28 cellular contexts compared by ENCODE assay signal in genomic region chr2:16619576-16620245, GRCh38.
"Had no signal": no experiment of that assay in that cellular context is flagged by ENCODE, and none has a peak within 500 bp of the region (broad histone marks: within the 10 kb centered on the region; RNA-seq: fewer than 3 reads in every experiment).

No MANE protein-coding gene starts in this region.

- H3K27ac Mint-ChIP-seq: activated CD4-positive, alpha-beta memory T cell treated with anti-CD3 and anti-CD28 coated beads for 36 hours; activated CD4-positive, alpha-beta T cell treated with anti-CD3 and anti-CD28 coated beads, Interleukin-2, amount 10 ng/mL, durations not matched to agents 7 days and 5 days; activated naive CD8-positive, alpha-beta T cell treated with anti-CD3 and anti-CD28 coated beads, Interleukin-2, amount 10 ng/mL, durations not matched to agents 7 days and 5 days; T-helper 17 cell had no signal

- ATAC-seq: activated T-cell treated with anti-CD3 and anti-CD28 coated beads, Interleukin-2, amount 50 U/mL, for 4 hours; T-helper 17 cell had no signal

- H3K36me3 Mint-ChIP-seq: activated CD4-positive, alpha-beta memory T cell treated with anti-CD3 and anti-CD28 coated beads for 36 hours had no signal

- H3K27me3 Mint-ChIP-seq: activated CD4-positive, alpha-beta T cell treated with anti-CD3 and anti-CD28 coated beads, Interleukin-2, amount 10 ng/mL, durations not matched to agents 7 days and 5 days had no signal

- H3K27ac ChIP-seq: adrenal gland, RWPE1, SJSA1, VCaP had no signal

- H3K27me3 ChIP-seq: adrenal gland, Peyer's patch, SJSA1 had no signal

- H3K36me3 ChIP-seq: Peyer's patch, SJSA1 had no signal

- H3K9me3 Mint-ChIP-seq: activated CD4-positive, alpha-beta memory T cell treated with anti-CD3 and anti-CD28 coated beads for 36 hours; activated CD4-positive, alpha-beta T cell treated with anti-CD3 and anti-CD28 coated beads, Interleukin-2, amount 10 ng/mL, durations not matched to agents 7 days and 5 days; activated naive CD8-positive, alpha-beta T cell treated with anti-CD3 and anti-CD28 coated beads, Interleukin-2, amount 10 ng/mL, durations not matched to agents 7 days and 5 days; activated T-cell treated with anti-CD3 and anti-CD28 coated beads, Interleukin-2, amount 50 U/mL, for 4 hours had no signal

- H3K9me3 ChIP-seq: adrenal gland, Peyer's patch, SJSA1 had no signal

- FAIRE-seq: TTC549 had no signal

- H3K4me3 ChIP-seq: adrenal gland, Peyer's patch, SJSA1 had no signal

- H3K4me3 Mint-ChIP-seq: activated CD4-positive, alpha-beta memory T cell treated with anti-CD3 and anti-CD28 coated beads for 36 hours; activated CD4-positive, alpha-beta T cell treated with anti-CD3 and anti-CD28 coated beads, Interleukin-2, amount 10 ng/mL, durations not matched to agents 7 days and 5 days; activated naive CD8-positive, alpha-beta T cell treated with anti-CD3 and anti-CD28 coated beads, Interleukin-2, amount 10 ng/mL, durations not matched to agents 7 days and 5 days; activated T-cell treated with anti-CD3 and anti-CD28 coated beads, Interleukin-2, amount 50 U/mL, for 4 hours; T-helper 17 cell had no signal

- DNase-seq: activated CD4-positive, alpha-beta memory T cell treated with anti-CD3 and anti-CD28 coated beads for 36 hours; activated CD4-positive, alpha-beta T cell treated with anti-CD3 and anti-CD28 coated beads, Interleukin-2, amount 10 ng/mL, durations not matched to agents 7 days and 5 days; activated CD4-positive, CD25-positive, alpha-beta regulatory T cell; activated CD8-positive, alpha-beta memory T cell treated with anti-CD3 and anti-CD28 coated beads for 24 hours; activated naive CD4-positive, alpha-beta T cell treated with anti-CD3 and anti-CD28 coated beads, Interleukin-2, amount 50 U/mL, for 16 hours; activated naive CD8-positive, alpha-beta T cell treated with anti-CD3 and anti-CD28 coated beads, Interleukin-2, amount 10 ng/mL, durations not matched to agents 7 days and 5 days; activated T-cell treated with anti-CD3 and anti-CD28 coated beads, Interleukin-2, amount 50 U/mL, for 4 hours; adrenal gland; anterior cingulate cortex; Karpas-422; MM.1S; NCI-H1105; NCI-H1436; NCI-H1694 treated with DMSO at 0.1 percent for 48 hours; NCI-H2029 treated with DMSO at 0.1 percent for 48 hours; NCI-H345; NCI-H510A treated with DMSO at 0.1 percent for 48 hours; NCI-H69; NK-92 treated with Interleukin-12 subunit alpha and Interleukin-12 subunit beta, amount 100 ng/mL, for 24 hours; OCI-M1; Peyer's patch; SHP77; T-helper 17 cell; T-helper 9 cell had no signal
